In the genomic region with DNA sequence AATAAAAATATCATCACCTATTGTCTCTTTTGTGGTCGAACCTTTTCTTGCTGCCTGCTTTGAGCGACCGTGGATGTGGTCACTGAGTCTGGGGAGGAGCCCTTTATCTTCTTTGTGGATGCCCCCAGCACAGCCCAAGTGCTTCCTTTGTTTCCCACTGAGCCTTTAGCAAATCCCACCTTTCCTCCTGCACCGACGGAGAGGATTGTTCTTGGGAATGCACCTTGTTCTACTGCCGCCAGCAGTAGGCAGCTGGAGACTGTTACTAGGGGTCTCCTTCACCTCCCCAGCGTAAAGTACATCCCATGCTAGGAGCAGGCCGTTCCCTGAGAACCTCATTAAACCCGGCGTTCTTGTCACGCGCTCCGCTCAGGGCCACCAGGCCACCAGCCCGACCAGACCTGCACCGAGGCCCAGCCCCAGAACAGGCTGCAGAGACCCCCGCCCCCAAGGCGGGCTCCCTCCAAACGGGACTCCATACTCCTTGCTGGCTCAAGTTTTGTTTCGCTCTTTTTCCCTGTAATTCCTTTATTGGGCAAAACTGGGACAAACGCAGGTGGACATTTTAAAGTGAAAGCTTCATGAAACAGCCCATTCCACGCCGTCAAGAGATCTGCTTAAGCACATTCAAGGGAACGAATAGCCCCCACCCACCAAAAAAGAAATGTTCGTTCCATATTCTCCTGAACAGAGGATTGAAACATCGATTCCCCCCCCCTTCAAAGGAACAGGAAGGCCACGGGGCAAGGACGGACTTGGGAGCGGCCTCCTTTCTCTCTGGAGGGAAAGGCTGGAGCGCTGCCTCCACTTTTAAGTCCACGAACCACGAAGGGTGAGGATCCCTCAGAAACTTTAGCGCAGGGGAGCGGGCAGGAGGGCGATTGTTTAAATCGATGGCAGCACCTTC, we compare ENCODE assay signal across 8 cellular contexts. TPM values are rescaled to one million over a fixed set of nuclear protein-coding genes. Genes with fewer than 3 reads are reported as not detected.
DNase-seq lines count a peak whose midpoint lies in the region; ATAC-seq and TF ChIP-seq lines count a peak whose summit lies in the region.

No MANE protein-coding gene starts in this region.

- H3K4me3 ChIP-seq in WERI-Rb-1 (ENCODE audit: low read depth, low read length), result peak overlapping the region; percentile 85
- H3K4me3 ChIP-seq in dorsolateral prefrontal cortex, result peak overlapping the region; percentile 76 to 100 (median 96)
- peak overlapping the region; percentile 55 to 94 (median 67) for H3K4me3 ChIP-seq in liver (ENCODE audit: low read depth in 1 of 3, low read length in 3 of 3)

- no peak for ATAC-seq in GM18861 (IDR thresholded peaks at IDR 0.05; ENCODE audit: unreplicated experiment)

- H3K27me3 ChIP-seq in WERI-Rb-1 (ENCODE audit: insufficient read depth, low read depth, severe bottlenecking) (no peaks in the 10 kb centered on the region), dorsolateral prefrontal cortex (no peaks in the 10 kb centered on the region), liver (ENCODE audit: control insufficient read depth in 4 of 4, insufficient read depth in 4 of 4, low read length in 3 of 4) (no peaks in the 10 kb centered on the region)

- intact Hi-C loops in dorsolateral prefrontal cortex (cut with DNase I), result loop anchor here (1.0 to 2.0 kb wide), 4 partner anchors 99 to 120 kb away; partner anchors contain the start of gene SH2D6 (in 1 of the 2)

- TF ChIP-seq RAD21 in liver (IDR thresholded peaks at IDR 0.05), result peak in 1 of 2 donors; percentile 27

- DNase-seq in NCI-H2029 treated with DMSO at 0.1 percent for 48 hours (lab: John Stamatoyannopoulos, UW) (peak; percentile 37), NCI-H2029 (lab: John Stamatoyannopoulos, UW) (no peak), NCI-H1105 treated with DMSO at 0.1 percent for 48 hours (lab: John Stamatoyannopoulos, UW) (peak; percentile 74), WERI-Rb-1 (peak; percentile 75), dorsolateral prefrontal cortex (peak; percentile 45 to 72 (median 62))
- peak in 2 of 3 experiments; percentile 9 to 36 for DNase-seq in stimulated activated CD4-positive, alpha-beta T cell treated with anti-CD3 and anti-CD28 coated beads, TNF-alpha, amount 100 ng/mL, for 24 hours (ENCODE audit: low read depth in 3 of 3)

- peaks cover 1 to 36% (median 22%) of the 10 kb centered on the region in 4 donors for H3K4me1 ChIP-seq in liver (ENCODE audit: control insufficient read depth in 4 of 4, insufficient read depth in 4 of 4, low read length in 3 of 4)

- H3K9me3 ChIP-seq in WERI-Rb-1 (ENCODE audit: severe bottlenecking) (no peaks in the 10 kb centered on the region), liver (ENCODE audit: control insufficient read depth in 4 of 4, low read length in 3 of 4) (no peaks in the 10 kb centered on the region)

- 1% methylated on average over 35 of the region's 35 CpGs for WGBS in liver

- TF ChIP-seq CTCF in WERI-Rb-1 (IDR thresholded peaks at IDR 0.05; ENCODE audit: low read depth, low read length) (peak; percentile 59), dorsolateral prefrontal cortex (IDR thresholded peaks at IDR 0.05 in 54 of 56, conservative IDR thresholded peaks at IDR 0.05 in 2 of 56; ENCODE audit: low read depth in 1 of 56, partially characterized antibody in 56 of 56) (peak in 5 of 56 donors; percentile 10 to 33 (median 14)), liver (IDR thresholded peaks at IDR 0.05; ENCODE audit: low read depth, low read length, missing input control) (no peak)

- H3K36me3 ChIP-seq in WERI-Rb-1, result peaks cover 42% of the 10 kb centered on the region
- H3K36me3 ChIP-seq in liver (ENCODE audit: control insufficient read depth in 4 of 4, insufficient read depth in 3 of 4, low read depth in 1 of 4, low read length in 3 of 4), result peaks cover 0 to 17% (median 15%) of the 10 kb centered on the region in 4 donors

- H3K9ac ChIP-seq in liver (ENCODE audit: low read depth in 1 of 2, low read length in 2 of 2), result peak overlapping the region; percentile 96 to 99

- peak overlapping the region; percentile 99 for H3K27ac ChIP-seq in WERI-Rb-1
- H3K27ac ChIP-seq in dorsolateral prefrontal cortex, result peak overlapping the region; percentile 95 to 100 (median 100)
- H3K27ac ChIP-seq in liver (ENCODE audit: low read depth in 1 of 2, low read length in 2 of 2), result peak overlapping the region; percentile 99 to 100

TF ChIP-seq in liver, 16 proteins besides CTCF, POLR2A, EP300 and RAD21:
- TF ChIP-seq FOXA1 (IDR thresholded peaks at IDR 0.05) (no peak), SP1 (IDR thresholded peaks at IDR 0.05) (no peak), RXRA (IDR thresholded peaks at IDR 0.05) (no peak), JUND (IDR thresholded peaks at IDR 0.05) (no peak), EGR1 (IDR thresholded peaks at IDR 0.05; ENCODE audit: low read depth in 2 of 2) (no peak), MAX (IDR thresholded peaks at IDR 0.05) (no peak)
- TF ChIP-seq, protein P1, sequence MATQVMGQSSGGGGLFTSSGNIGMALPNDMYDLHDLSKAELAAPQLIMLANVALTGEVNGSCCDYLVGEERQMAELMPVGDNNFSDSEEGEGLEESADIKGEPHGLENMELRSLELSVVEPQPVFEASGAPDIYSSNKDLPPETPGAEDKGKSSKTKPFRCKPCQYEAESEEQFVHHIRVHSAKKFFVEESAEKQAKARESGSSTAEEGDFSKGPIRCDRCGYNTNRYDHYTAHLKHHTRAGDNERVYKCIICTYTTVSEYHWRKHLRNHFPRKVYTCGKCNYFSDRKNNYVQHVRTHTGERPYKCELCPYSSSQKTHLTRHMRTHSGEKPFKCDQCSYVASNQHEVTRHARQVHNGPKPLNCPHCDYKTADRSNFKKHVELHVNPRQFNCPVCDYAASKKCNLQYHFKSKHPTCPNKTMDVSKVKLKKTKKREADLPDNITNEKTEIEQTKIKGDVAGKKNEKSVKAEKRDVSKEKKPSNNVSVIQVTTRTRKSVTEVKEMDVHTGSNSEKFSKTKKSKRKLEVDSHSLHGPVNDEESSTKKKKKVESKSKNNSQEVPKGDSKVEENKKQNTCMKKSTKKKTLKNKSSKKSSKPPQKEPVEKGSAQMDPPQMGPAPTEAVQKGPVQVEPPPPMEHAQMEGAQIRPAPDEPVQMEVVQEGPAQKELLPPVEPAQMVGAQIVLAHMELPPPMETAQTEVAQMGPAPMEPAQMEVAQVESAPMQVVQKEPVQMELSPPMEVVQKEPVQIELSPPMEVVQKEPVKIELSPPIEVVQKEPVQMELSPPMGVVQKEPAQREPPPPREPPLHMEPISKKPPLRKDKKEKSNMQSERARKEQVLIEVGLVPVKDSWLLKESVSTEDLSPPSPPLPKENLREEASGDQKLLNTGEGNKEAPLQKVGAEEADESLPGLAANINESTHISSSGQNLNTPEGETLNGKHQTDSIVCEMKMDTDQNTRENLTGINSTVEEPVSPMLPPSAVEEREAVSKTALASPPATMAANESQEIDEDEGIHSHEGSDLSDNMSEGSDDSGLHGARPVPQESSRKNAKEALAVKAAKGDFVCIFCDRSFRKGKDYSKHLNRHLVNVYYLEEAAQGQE (IDR thresholded peaks at IDR 0.05), result no peak
- TF ChIP-seq, protein P2, sequence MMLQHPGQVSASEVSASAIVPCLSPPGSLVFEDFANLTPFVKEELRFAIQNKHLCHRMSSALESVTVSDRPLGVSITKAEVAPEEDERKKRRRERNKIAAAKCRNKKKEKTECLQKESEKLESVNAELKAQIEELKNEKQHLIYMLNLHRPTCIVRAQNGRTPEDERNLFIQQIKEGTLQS (IDR thresholded peaks at IDR 0.05), result no peak

RNA-seq across cellular contexts. Expression of gene MAT2A, which starts 1.1 kb away (rescaled TPM):
- total RNA-seq in dorsolateral prefrontal cortex, result 100 to 1,000 TPM; 193 to 562 (median 276) TPM
- 100 to 1,000 TPM in 1 of 2 donors, 10 to 100 TPM in 1; 60.5 to 104 TPM for total RNA-seq in liver
- polyA plus RNA-seq in liver, result 10 to 100 TPM; 48.3 to 99.3 TPM

RNA-seq across cellular contexts. Expression of gene GGCX, which starts 23.4 kb away (rescaled TPM):
- total RNA-seq in dorsolateral prefrontal cortex (10 to 100 TPM; 24.6 to 53.8 (median 36.1) TPM), liver (100 to 1,000 TPM in 1 of 2 donors, 10 to 100 TPM in 1; 77.5 to 189 TPM)
- polyA plus RNA-seq in liver, result 100 to 1,000 TPM in 1 of 2 donors, 10 to 100 TPM in 1; 67.3 to 103 TPM

RNA-seq across cellular contexts. Expression of gene VAMP8, which starts 39.5 kb away (rescaled TPM):
- total RNA-seq in dorsolateral prefrontal cortex, result 10 to 100 TPM in 34 of 120 experiments, 1 to 10 TPM in 86; 2.5 to 33.7 (median 7.4) TPM
- total RNA-seq in liver, result 10 to 100 TPM; 29.2 to 50.8 TPM
- polyA plus RNA-seq in liver, result 100 to 1,000 TPM; 108 to 140 TPM

RNA-seq across cellular contexts. Expression of gene VAMP5, which starts 46.4 kb away (rescaled TPM):
- total RNA-seq in dorsolateral prefrontal cortex (10 to 100 TPM; 11.2 to 51.3 (median 21.9) TPM), liver (10 to 100 TPM in 1 of 2 donors, 1 to 10 TPM in 1; 9.7 to 11.3 TPM)
- 10 to 100 TPM; 69.1 to 74.6 TPM for polyA plus RNA-seq in liver

RNA-seq across cellular contexts. Expression of gene RNF181, which starts 57.7 kb away (rescaled TPM):
- total RNA-seq in dorsolateral prefrontal cortex (10 to 100 TPM; 46.9 to 93.7 (median 73.1) TPM), liver (100 to 1,000 TPM; 101 to 108 TPM)
- polyA plus RNA-seq in liver, result 100 to 1,000 TPM; 120 to 195 TPM
